Comparison of ENCODE assay signal across 22 cellular contexts in the genomic region with DNA sequence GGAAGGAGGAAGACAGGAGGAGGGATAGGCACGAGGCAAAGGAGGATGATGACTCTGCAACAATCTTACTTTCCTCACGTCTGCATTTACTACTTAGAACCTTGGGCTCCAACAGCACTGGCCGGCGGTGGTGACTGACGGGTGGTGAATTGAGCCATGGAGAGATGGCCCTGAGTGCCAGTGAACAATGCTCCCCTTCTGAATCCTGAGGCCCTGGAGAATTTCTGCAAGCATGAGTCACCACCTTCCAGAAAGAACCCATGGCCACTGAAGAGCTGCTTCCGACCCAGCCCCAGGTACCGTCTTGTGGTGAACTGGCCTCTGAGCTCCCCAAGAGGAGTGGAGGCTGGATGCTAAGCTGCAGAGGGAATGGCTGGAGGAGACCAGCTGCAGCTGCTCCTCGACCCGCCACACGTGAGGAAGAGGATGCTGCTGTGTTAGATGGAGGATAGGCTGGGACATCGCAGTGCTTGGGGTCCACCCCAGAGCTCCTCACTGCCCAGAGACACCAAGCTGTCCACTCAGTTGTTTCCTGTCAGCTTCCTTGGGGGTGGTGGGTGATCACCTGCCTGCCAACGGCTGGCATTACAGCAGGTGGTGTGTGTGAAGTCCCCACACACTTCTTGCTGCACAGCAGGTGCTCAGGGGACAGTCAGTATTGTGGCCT.
DNase-seq lines count a peak whose midpoint lies in the region; ATAC-seq and TF ChIP-seq lines count a peak whose summit lies in the region.
"Had no signal": no experiment of that assay in that cellular context is flagged by ENCODE, and none has a peak within 500 bp of the region (broad histone marks: within the 10 kb centered on the region; RNA-seq: fewer than 3 reads in every experiment).

No MANE protein-coding gene starts in this region.

- no peak for DNase-seq in activated CD8-positive, alpha-beta T cell treated with anti-CD3 and anti-CD28 coated beads, Interleukin-2, amount 10 ng/mL, durations not matched to agents 7 days and 5 days
- no peak for DNase-seq in activated CD8-positive, alpha-beta T cell treated with anti-CD3 and anti-CD28 coated beads for 36 hours
- DNase-seq in NCI-H510A (lab: John Stamatoyannopoulos, UW) (peak; percentile 28), lower leg skin (ENCODE audit: low spot score in 2 of 2) (no peak)
- no peak for DNase-seq in effector memory CD8-positive, alpha-beta T cell
- no peak for DNase-seq in stimulated activated effector memory CD8-positive, alpha-beta T cell treated with anti-CD3 and anti-CD28 coated beads, Interleukin-12 subunit alpha, Interleukin-12 subunit beta, amount 100 ng/mL, for 72 hours (ENCODE audit: low spot score in 2 of 2)
- no peak for DNase-seq in activated T-cell treated with anti-CD3 and anti-CD28 coated beads, Interleukin-2, amount 50 U/mL, for 24 hours
- DNase-seq: activated CD4-positive, CD25-positive, alpha-beta regulatory T cell; activated naive CD8-positive, alpha-beta T cell treated with anti-CD3 and anti-CD28 coated beads for 36 hours; brain microvascular endothelial cell; cortex of kidney; immature natural killer cell; lower lobe of right lung; NCI-H1092 treated with DMSO at 0.1 percent for 48 hours; NCI-H82; SK-N-SH; stimulated activated CD4-positive, alpha-beta T cell treated with anti-CD3 and anti-CD28 coated beads, Interleukin-4, amount 100 ng/mL, for 24 hours had no signal

- TF ChIP-seq CTCF in activated CD8-positive, alpha-beta T cell treated with anti-CD3 and anti-CD28 coated beads for 36 hours (IDR thresholded peaks at IDR 0.05) = no peak
- TF ChIP-seq CTCF in lower leg skin (IDR thresholded peaks at IDR 0.05) = no peak

- intact Hi-C loops in activated CD8-positive, alpha-beta T cell treated with anti-CD3 and anti-CD28 coated beads for 36 hours (cut with micrococcal nuclease) = no loop called here
- intact Hi-C loops in lower leg skin (cut with DNase I; ENCODE audit: low total_unique reads) = no loop called here

- H3K27me3 Mint-ChIP-seq in activated CD8-positive, alpha-beta T cell treated with anti-CD3 and anti-CD28 coated beads, Interleukin-2, amount 10 ng/mL, durations not matched to agents 7 days and 5 days (ENCODE audit: low read depth) = no peaks in the 10 kb centered on the region
- H3K27me3 Mint-ChIP-seq in activated CD8-positive, alpha-beta T cell treated with anti-CD3 and anti-CD28 coated beads for 36 hours = peaks cover 4% of the 10 kb centered on the region
- H3K27me3 Mint-ChIP-seq in effector memory CD8-positive, alpha-beta T cell = no peaks in the 10 kb centered on the region
- H3K27me3 Mint-ChIP-seq in activated T-cell treated with anti-CD3 and anti-CD28 coated beads, Interleukin-2, amount 50 U/mL, for 24 hours = no peaks in the 10 kb centered on the region
- H3K27me3 Mint-ChIP-seq: activated naive CD8-positive, alpha-beta T cell treated with anti-CD3 and anti-CD28 coated beads for 36 hours; CD4-positive, alpha-beta T cell had no signal

- H3K4me3 ChIP-seq in lower leg skin (ENCODE audit: low read depth, poor library complexity, severe bottlenecking) = no peak overlapping the region
- H3K4me3 ChIP-seq: heart right ventricle, lower lobe of right lung, Peyer's patch had no signal

- no peak overlapping the region for H3K4me3 Mint-ChIP-seq in activated CD8-positive, alpha-beta T cell treated with anti-CD3 and anti-CD28 coated beads, Interleukin-2, amount 10 ng/mL, durations not matched to agents 7 days and 5 days
- no peak overlapping the region for H3K4me3 Mint-ChIP-seq in activated CD8-positive, alpha-beta T cell treated with anti-CD3 and anti-CD28 coated beads for 36 hours
- no peak overlapping the region for H3K4me3 Mint-ChIP-seq in effector memory CD8-positive, alpha-beta T cell
- no peak overlapping the region for H3K4me3 Mint-ChIP-seq in stimulated activated effector memory CD8-positive, alpha-beta T cell treated with anti-CD3 and anti-CD28 coated beads, Interleukin-12 subunit alpha, Interleukin-12 subunit beta, amount 100 ng/mL, for 72 hours
- no peak overlapping the region for H3K4me3 Mint-ChIP-seq in activated T-cell treated with anti-CD3 and anti-CD28 coated beads, Interleukin-2, amount 50 U/mL, for 24 hours
- H3K4me3 Mint-ChIP-seq: activated naive CD8-positive, alpha-beta T cell treated with anti-CD3 and anti-CD28 coated beads for 36 hours; activated T-helper 1 cell treated with anti-CD3 and anti-CD28 coated beads, Interleukin-12 subunit alpha, Interleukin-12 subunit beta, Interleukin-2, Interleukin-4 antibody, amounts not matched to agents 30 ng/mL and 10 ng/mL and 1 ng/mL, durations not matched to agents 14 hours and 24 hours and 36 hours; CD4-positive, alpha-beta T cell; immature natural killer cell had no signal

- POLR2A ChIA-PET in activated CD8-positive, alpha-beta T cell treated with anti-CD3 and anti-CD28 coated beads, Interleukin-2, amount 10 ng/mL, durations not matched to agents 7 days and 5 days (lab: Charles Lee) = interaction anchor here (1.0 kb wide), 1 partner anchor 11 kb away, joined by 3 read pairs; no protein-coding TSS in a partner anchor
- POLR2A ChIA-PET in activated CD8-positive, alpha-beta T cell treated with anti-CD3 and anti-CD28 coated beads for 36 hours (lab: Charles Lee) = interaction anchor here (0.5 kb wide), 1 partner anchor 48 kb away, joined by 3 read pairs; no protein-coding TSS in a partner anchor

- CTCF ChIA-PET in activated CD8-positive, alpha-beta T cell treated with anti-CD3 and anti-CD28 coated beads, Interleukin-2, amount 10 ng/mL, durations not matched to agents 7 days and 5 days (lab: Charles Lee) = interaction anchor here (1.0 to 1.3 kb wide), 3 partner anchors 13 to 88 kb away, joined by 3 to 5 read pairs (median 3); no protein-coding TSS in a partner anchor
- CTCF ChIA-PET in activated CD8-positive, alpha-beta T cell treated with anti-CD3 and anti-CD28 coated beads for 36 hours (lab: Charles Lee) = no interaction called here

- 94 to 97% methylated on average over 8 to 12 of the region's 12 CpGs for WGBS in lower leg skin, 2 donors

- no peaks in the 10 kb centered on the region for H3K36me3 Mint-ChIP-seq in activated CD8-positive, alpha-beta T cell treated with anti-CD3 and anti-CD28 coated beads, Interleukin-2, amount 10 ng/mL, durations not matched to agents 7 days and 5 days (ENCODE audit: low read depth)
- H3K36me3 Mint-ChIP-seq in activated CD8-positive, alpha-beta T cell treated with anti-CD3 and anti-CD28 coated beads for 36 hours (ENCODE audit: low read depth) = no peaks in the 10 kb centered on the region
- H3K36me3 Mint-ChIP-seq in effector memory CD8-positive, alpha-beta T cell (ENCODE audit: insufficient read depth) = no peaks in the 10 kb centered on the region
- peaks cover 5% of the 10 kb centered on the region for H3K36me3 Mint-ChIP-seq in stimulated activated effector memory CD8-positive, alpha-beta T cell treated with anti-CD3 and anti-CD28 coated beads, Interleukin-12 subunit alpha, Interleukin-12 subunit beta, amount 100 ng/mL, for 72 hours
- H3K36me3 Mint-ChIP-seq in activated T-cell treated with anti-CD3 and anti-CD28 coated beads, Interleukin-2, amount 50 U/mL, for 24 hours (ENCODE audit: low read depth) = no peaks in the 10 kb centered on the region
- H3K36me3 Mint-ChIP-seq: activated naive CD8-positive, alpha-beta T cell treated with anti-CD3 and anti-CD28 coated beads for 36 hours; immature natural killer cell had no signal

- no peak for ATAC-seq in activated CD8-positive, alpha-beta T cell treated with anti-CD3 and anti-CD28 coated beads, Interleukin-2, amount 10 ng/mL, durations not matched to agents 7 days and 5 days
- no peak for ATAC-seq in activated CD8-positive, alpha-beta T cell treated with anti-CD3 and anti-CD28 coated beads for 36 hours
- no peak for ATAC-seq in effector memory CD8-positive, alpha-beta T cell (replicated peaks)
- no peak for ATAC-seq in stimulated activated effector memory CD8-positive, alpha-beta T cell treated with anti-CD3 and anti-CD28 coated beads, Interleukin-12 subunit alpha, Interleukin-12 subunit beta, amount 100 ng/mL, for 72 hours
- ATAC-seq in GM19452 (IDR thresholded peaks at IDR 0.05; ENCODE audit: unreplicated experiment) = no peak
- ATAC-seq: lower lobe of right lung had no signal

- H3K4me1 Mint-ChIP-seq in activated CD8-positive, alpha-beta T cell treated with anti-CD3 and anti-CD28 coated beads, Interleukin-2, amount 10 ng/mL, durations not matched to agents 7 days and 5 days (ENCODE audit: low read depth) = peaks cover 40% of the 10 kb centered on the region
- peaks cover 8% of the 10 kb centered on the region for H3K4me1 Mint-ChIP-seq in activated CD8-positive, alpha-beta T cell treated with anti-CD3 and anti-CD28 coated beads for 36 hours (ENCODE audit: low read depth)
- peaks cover 12 to 15% of the 10 kb centered on the region in 2 donors for H3K4me1 Mint-ChIP-seq in effector memory CD8-positive, alpha-beta T cell (ENCODE audit: low read depth in 2 of 2)
- peaks cover 41% of the 10 kb centered on the region for H3K4me1 Mint-ChIP-seq in stimulated activated effector memory CD8-positive, alpha-beta T cell treated with anti-CD3 and anti-CD28 coated beads, Interleukin-12 subunit alpha, Interleukin-12 subunit beta, amount 100 ng/mL, for 72 hours
- H3K4me1 Mint-ChIP-seq in activated T-cell treated with anti-CD3 and anti-CD28 coated beads, Interleukin-2, amount 50 U/mL, for 24 hours (ENCODE audit: low read depth) = peaks cover 4% of the 10 kb centered on the region

- H3K9me3 Mint-ChIP-seq in activated CD8-positive, alpha-beta T cell treated with anti-CD3 and anti-CD28 coated beads, Interleukin-2, amount 10 ng/mL, durations not matched to agents 7 days and 5 days (ENCODE audit: insufficient read depth) = no peaks in the 10 kb centered on the region
- H3K9me3 Mint-ChIP-seq in activated CD8-positive, alpha-beta T cell treated with anti-CD3 and anti-CD28 coated beads for 36 hours = no peaks in the 10 kb centered on the region
- H3K9me3 Mint-ChIP-seq in effector memory CD8-positive, alpha-beta T cell = no peaks in the 10 kb centered on the region
- no peaks in the 10 kb centered on the region for H3K9me3 Mint-ChIP-seq in stimulated activated effector memory CD8-positive, alpha-beta T cell treated with anti-CD3 and anti-CD28 coated beads, Interleukin-12 subunit alpha, Interleukin-12 subunit beta, amount 100 ng/mL, for 72 hours
- no peaks in the 10 kb centered on the region for H3K9me3 Mint-ChIP-seq in activated T-cell treated with anti-CD3 and anti-CD28 coated beads, Interleukin-2, amount 50 U/mL, for 24 hours
- H3K9me3 Mint-ChIP-seq: activated naive CD8-positive, alpha-beta T cell treated with anti-CD3 and anti-CD28 coated beads for 36 hours; activated T-helper 1 cell treated with anti-CD3 and anti-CD28 coated beads, Interleukin-12 subunit alpha, Interleukin-12 subunit beta, Interleukin-2, Interleukin-4 antibody, amounts not matched to agents 30 ng/mL and 10 ng/mL and 1 ng/mL, durations not matched to agents 14 hours and 24 hours and 36 hours; CD4-positive, alpha-beta T cell; immature natural killer cell had no signal

- H3K27ac Mint-ChIP-seq in activated CD8-positive, alpha-beta T cell treated with anti-CD3 and anti-CD28 coated beads, Interleukin-2, amount 10 ng/mL, durations not matched to agents 7 days and 5 days = peak overlapping the region; percentile 54
- no peak overlapping the region for H3K27ac Mint-ChIP-seq in activated CD8-positive, alpha-beta T cell treated with anti-CD3 and anti-CD28 coated beads for 36 hours
- peak overlapping the region; percentile 63 to 78 for H3K27ac Mint-ChIP-seq in effector memory CD8-positive, alpha-beta T cell
- H3K27ac Mint-ChIP-seq in stimulated activated effector memory CD8-positive, alpha-beta T cell treated with anti-CD3 and anti-CD28 coated beads, Interleukin-12 subunit alpha, Interleukin-12 subunit beta, amount 100 ng/mL, for 72 hours = peak overlapping the region; percentile 69
- H3K27ac Mint-ChIP-seq in activated T-cell treated with anti-CD3 and anti-CD28 coated beads, Interleukin-2, amount 50 U/mL, for 24 hours = no peak overlapping the region
- H3K27ac Mint-ChIP-seq: activated naive CD8-positive, alpha-beta T cell treated with anti-CD3 and anti-CD28 coated beads for 36 hours; activated T-helper 1 cell treated with anti-CD3 and anti-CD28 coated beads, Interleukin-12 subunit alpha, Interleukin-12 subunit beta, Interleukin-2, Interleukin-4 antibody, amounts not matched to agents 30 ng/mL and 10 ng/mL and 1 ng/mL, durations not matched to agents 14 hours and 24 hours and 36 hours; CD4-positive, alpha-beta T cell had no signal

- TF ChIP-seq POLR2A in lower leg skin (IDR thresholded peaks at IDR 0.05) = no peak

Comparison
In these comparisons a context has a peak if more than half of its experiments do, and no peak if none do; other contexts are left out.
1. H3K27ac Mint-ChIP-seq: peak in activated CD8-positive, alpha-beta T cell treated with anti-CD3 and anti-CD28 coated beads, Interleukin-2, amount 10 ng/mL, durations not matched to agents 7 days and 5 days (single experiment), effector memory CD8-positive, alpha-beta T cell (2 of 2) and stimulated activated effector memory CD8-positive, alpha-beta T cell treated with anti-CD3 and anti-CD28 coated beads, Interleukin-12 subunit alpha, Interleukin-12 subunit beta, amount 100 ng/mL, for 72 hours (single experiment); none in activated CD8-positive, alpha-beta T cell treated with anti-CD3 and anti-CD28 coated beads for 36 hours (single experiment) and activated T-cell treated with anti-CD3 and anti-CD28 coated beads, Interleukin-2, amount 50 U/mL, for 24 hours (single experiment).